Comparison of ENCODE assay signal across 1 cellular context in the genomic region with DNA sequence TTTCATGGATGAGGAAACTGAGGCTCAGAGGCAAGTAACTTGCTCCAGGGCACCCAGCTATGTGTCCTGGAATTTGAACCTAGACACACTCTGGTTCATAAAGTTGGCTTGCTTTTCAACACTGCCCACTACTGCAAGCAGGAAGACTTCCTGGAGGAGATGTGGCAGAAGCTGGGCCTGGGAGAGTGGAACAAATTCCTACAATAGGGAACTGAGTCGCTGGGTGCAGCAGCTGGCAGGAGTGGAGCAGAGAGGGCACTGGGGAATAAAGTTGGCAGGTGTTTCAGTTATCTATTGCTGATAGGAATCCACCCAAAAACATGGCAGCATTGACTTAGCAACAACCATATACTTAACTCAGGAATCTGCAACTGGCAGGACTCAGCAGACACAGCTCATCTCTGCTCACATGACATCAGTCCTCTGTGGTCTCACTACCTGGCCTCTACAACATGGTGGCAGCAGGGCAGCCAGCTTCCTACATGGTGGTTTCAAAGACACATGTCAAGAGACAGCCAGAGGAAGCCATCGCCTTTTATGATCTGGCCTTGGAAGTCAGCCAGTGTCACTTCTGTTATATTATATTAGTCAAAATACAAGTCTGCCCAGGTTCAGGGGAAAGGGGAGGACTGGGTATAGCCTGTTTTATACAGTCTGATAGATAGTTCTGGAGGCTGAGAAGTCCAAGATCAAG.
TF ChIP-seq lines count a peak whose summit lies in the region.

No MANE protein-coding gene starts in this region.

TF ChIP-seq in SK-N-SH, 30 proteins besides CTCF, POLR2A, EP300 and RAD21 (continued from another document):
- TF ChIP-seq, protein P1, sequence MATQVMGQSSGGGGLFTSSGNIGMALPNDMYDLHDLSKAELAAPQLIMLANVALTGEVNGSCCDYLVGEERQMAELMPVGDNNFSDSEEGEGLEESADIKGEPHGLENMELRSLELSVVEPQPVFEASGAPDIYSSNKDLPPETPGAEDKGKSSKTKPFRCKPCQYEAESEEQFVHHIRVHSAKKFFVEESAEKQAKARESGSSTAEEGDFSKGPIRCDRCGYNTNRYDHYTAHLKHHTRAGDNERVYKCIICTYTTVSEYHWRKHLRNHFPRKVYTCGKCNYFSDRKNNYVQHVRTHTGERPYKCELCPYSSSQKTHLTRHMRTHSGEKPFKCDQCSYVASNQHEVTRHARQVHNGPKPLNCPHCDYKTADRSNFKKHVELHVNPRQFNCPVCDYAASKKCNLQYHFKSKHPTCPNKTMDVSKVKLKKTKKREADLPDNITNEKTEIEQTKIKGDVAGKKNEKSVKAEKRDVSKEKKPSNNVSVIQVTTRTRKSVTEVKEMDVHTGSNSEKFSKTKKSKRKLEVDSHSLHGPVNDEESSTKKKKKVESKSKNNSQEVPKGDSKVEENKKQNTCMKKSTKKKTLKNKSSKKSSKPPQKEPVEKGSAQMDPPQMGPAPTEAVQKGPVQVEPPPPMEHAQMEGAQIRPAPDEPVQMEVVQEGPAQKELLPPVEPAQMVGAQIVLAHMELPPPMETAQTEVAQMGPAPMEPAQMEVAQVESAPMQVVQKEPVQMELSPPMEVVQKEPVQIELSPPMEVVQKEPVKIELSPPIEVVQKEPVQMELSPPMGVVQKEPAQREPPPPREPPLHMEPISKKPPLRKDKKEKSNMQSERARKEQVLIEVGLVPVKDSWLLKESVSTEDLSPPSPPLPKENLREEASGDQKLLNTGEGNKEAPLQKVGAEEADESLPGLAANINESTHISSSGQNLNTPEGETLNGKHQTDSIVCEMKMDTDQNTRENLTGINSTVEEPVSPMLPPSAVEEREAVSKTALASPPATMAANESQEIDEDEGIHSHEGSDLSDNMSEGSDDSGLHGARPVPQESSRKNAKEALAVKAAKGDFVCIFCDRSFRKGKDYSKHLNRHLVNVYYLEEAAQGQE (IDR thresholded peaks at IDR 0.05; ENCODE audit: low read depth, low read length), result no peak
- no peak for TF ChIP-seq FOXM1 (IDR thresholded peaks at IDR 0.05; ENCODE audit: low read depth)
- TF ChIP-seq, protein P2, sequence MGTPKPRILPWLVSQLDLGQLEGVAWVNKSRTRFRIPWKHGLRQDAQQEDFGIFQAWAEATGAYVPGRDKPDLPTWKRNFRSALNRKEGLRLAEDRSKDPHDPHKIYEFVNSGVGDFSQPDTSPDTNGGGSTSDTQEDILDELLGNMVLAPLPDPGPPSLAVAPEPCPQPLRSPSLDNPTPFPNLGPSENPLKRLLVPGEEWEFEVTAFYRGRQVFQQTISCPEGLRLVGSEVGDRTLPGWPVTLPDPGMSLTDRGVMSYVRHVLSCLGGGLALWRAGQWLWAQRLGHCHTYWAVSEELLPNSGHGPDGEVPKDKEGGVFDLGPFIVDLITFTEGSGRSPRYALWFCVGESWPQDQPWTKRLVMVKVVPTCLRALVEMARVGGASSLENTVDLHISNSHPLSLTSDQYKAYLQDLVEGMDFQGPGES (IDR thresholded peaks at IDR 0.05; ENCODE audit: low read depth, low read length), result no peak
